Comparison of ENCODE assay signal across 8 cellular contexts in the genomic region with DNA sequence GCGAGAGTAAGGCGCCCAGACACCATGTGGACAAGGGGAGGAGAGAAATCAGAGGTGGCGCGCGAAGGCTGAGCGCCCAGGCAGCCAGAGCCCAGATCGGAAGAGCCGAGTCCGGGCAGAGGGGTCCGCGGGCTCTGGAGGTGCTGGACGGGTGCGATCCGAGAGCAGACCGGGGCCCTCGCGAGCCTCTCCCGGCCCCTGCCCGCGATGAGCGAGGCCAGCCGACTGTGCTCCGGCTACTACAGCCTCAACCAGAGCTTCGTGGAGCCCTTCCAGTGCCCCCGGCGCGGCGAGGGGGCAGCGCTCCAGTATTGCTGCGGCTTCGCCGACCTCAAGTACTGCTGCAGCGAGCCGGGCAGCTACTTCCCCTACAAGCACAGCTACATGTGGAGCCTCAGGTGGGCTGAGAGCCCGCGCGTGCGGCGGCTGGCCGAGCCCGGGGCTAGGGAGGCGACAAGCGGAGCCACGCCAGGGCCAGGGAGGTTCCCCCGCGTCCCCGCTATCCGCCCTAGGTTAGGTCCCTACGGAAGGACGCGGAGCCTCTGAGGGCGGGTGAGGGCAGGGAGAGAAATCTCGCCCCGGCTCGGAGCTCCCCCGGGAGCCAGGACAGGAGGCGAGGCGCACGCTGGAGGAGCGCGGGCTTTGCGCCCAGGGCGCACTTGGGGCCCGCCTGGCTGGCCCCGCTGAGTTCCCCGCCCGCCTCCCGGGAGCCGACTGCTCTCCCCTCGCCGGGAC. TPM values are rescaled to one million over a fixed set of nuclear protein-coding genes. Genes with fewer than 3 reads are reported as not detected.
DNase-seq lines count a peak whose midpoint lies in the region; ATAC-seq, FAIRE-seq and TF ChIP-seq lines count a peak whose summit lies in the region.

A gene (plus strand): TSS at position 87 of the 735 bp plus-strand sequence. CDS start 121 bp downstream, at position 208.

- DNase-seq in Calu3 (peak; percentile 26), hepatic stellate cell (ENCODE audit: low spot score) (peak; percentile 22), small intestine (no peak), cortex of kidney (lab: John Stamatoyannopoulos, UW) (no peak)
- no peak for DNase-seq in activated CD8-positive, alpha-beta memory T cell treated with anti-CD3 and anti-CD28 coated beads, Interleukin-2, amount 10 ng/mL, durations not matched to agents 7 days and 5 days
- no peak for DNase-seq in stimulated activated CD4-positive, alpha-beta T cell treated with anti-CD3 and anti-CD28 coated beads, Interleukin-4, amount 100 ng/mL, for 4 hours

- H3K4me3 ChIP-seq in small intestine (ENCODE audit: low read depth in 1 of 2, low read length in 2 of 2) = no peak within 1 kb of the TSS

- H3K27ac Mint-ChIP-seq in Calu3 (ENCODE audit: unreplicated experiment) = no peak within 1 kb of the TSS
- no peak within 1 kb of the TSS for H3K27ac Mint-ChIP-seq in activated CD8-positive, alpha-beta memory T cell treated with anti-CD3 and anti-CD28 coated beads, Interleukin-2, amount 10 ng/mL, durations not matched to agents 7 days and 5 days
- H3K27ac Mint-ChIP-seq in stimulated activated memory B cell treated with anti-CD40 and anti-IgM and Interleukin-4, amounts not matched to agents 10 μg/mL and 1 μg/mL and 100 μg/mL, for 72 hours = no peak within 1 kb of the TSS

- intact Hi-C loops in Calu3 (cut with micrococcal nuclease; ENCODE audit: unreplicated experiment) = no loop called here

- H3K9me3 Mint-ChIP-seq in Calu3 (ENCODE audit: low read depth, unreplicated experiment) = no peaks in the 10 kb centered on the region
- H3K9me3 Mint-ChIP-seq in activated CD8-positive, alpha-beta memory T cell treated with anti-CD3 and anti-CD28 coated beads, Interleukin-2, amount 10 ng/mL, durations not matched to agents 7 days and 5 days (ENCODE audit: low read depth) = no peaks in the 10 kb centered on the region
- H3K9me3 Mint-ChIP-seq in stimulated activated memory B cell treated with anti-CD40 and anti-IgM and Interleukin-4, amounts not matched to agents 10 μg/mL and 1 μg/mL and 100 μg/mL, for 72 hours = no peaks in the 10 kb centered on the region

- peaks cover 9 to 15% of the 10 kb centered on the region in 2 donors for H3K27me3 ChIP-seq in small intestine (ENCODE audit: control insufficient read depth in 2 of 2, insufficient read depth in 2 of 2, low read length in 2 of 2)

- peak; percentile 43 for ATAC-seq in HG03442 (IDR thresholded peaks at IDR 0.05; ENCODE audit: unreplicated experiment)
- ATAC-seq in activated CD8-positive, alpha-beta memory T cell treated with anti-CD3 and anti-CD28 coated beads, Interleukin-2, amount 10 ng/mL, durations not matched to agents 7 days and 5 days = peak; percentile 53
- ATAC-seq in stimulated activated memory B cell treated with anti-CD40 and anti-IgM and Interleukin-4, amounts not matched to agents 10 μg/mL and 1 μg/mL and 100 μg/mL, for 72 hours = peak; percentile 50

- peaks cover 37% of the 10 kb centered on the region for H3K27me3 Mint-ChIP-seq in Calu3 (ENCODE audit: unreplicated experiment)
- H3K27me3 Mint-ChIP-seq in activated CD8-positive, alpha-beta memory T cell treated with anti-CD3 and anti-CD28 coated beads, Interleukin-2, amount 10 ng/mL, durations not matched to agents 7 days and 5 days = peaks cover 53% of the 10 kb centered on the region
- H3K27me3 Mint-ChIP-seq in stimulated activated memory B cell treated with anti-CD40 and anti-IgM and Interleukin-4, amounts not matched to agents 10 μg/mL and 1 μg/mL and 100 μg/mL, for 72 hours = peaks cover 43% of the 10 kb centered on the region

- FAIRE-seq in small intestine (lab: Jason Lieb, UNC) = no peak

- no peak within 1 kb of the TSS for H3K27ac ChIP-seq in small intestine (ENCODE audit: low read depth in 1 of 2, low read length in 1 of 2)

- H3K36me3 Mint-ChIP-seq in Calu3 (ENCODE audit: insufficient read depth, unreplicated experiment) = no peaks in the 10 kb centered on the region
- H3K36me3 Mint-ChIP-seq in activated CD8-positive, alpha-beta memory T cell treated with anti-CD3 and anti-CD28 coated beads, Interleukin-2, amount 10 ng/mL, durations not matched to agents 7 days and 5 days = no peaks in the 10 kb centered on the region
- H3K36me3 Mint-ChIP-seq in stimulated activated memory B cell treated with anti-CD40 and anti-IgM and Interleukin-4, amounts not matched to agents 10 μg/mL and 1 μg/mL and 100 μg/mL, for 72 hours = no peaks in the 10 kb centered on the region

- no peaks in the 10 kb centered on the region for H3K9me3 ChIP-seq in small intestine (ENCODE audit: control insufficient read depth, low read depth)

- 2 to 5% (median 4%) methylated on average over 57 to 71 of the region's 71 CpGs for WGBS in small intestine, 3 donors

- no peaks in the 10 kb centered on the region for H3K4me1 ChIP-seq in small intestine (ENCODE audit: control insufficient read depth in 2 of 2, insufficient read depth in 1 of 2, low read depth in 1 of 2, low read length in 1 of 2)

- TF ChIP-seq CTCF in Calu3 (IDR thresholded peaks at IDR 0.05; ENCODE audit: unreplicated experiment) = no peak

- CTCF ChIA-PET in Calu3 (lab: Charles Lee) = interaction anchor here (0.6 kb wide), 1 partner anchor 102 kb away, joined by 3 read pairs; no protein-coding TSS in a partner anchor
- CTCF ChIA-PET in activated CD8-positive, alpha-beta memory T cell treated with anti-CD3 and anti-CD28 coated beads, Interleukin-2, amount 10 ng/mL, durations not matched to agents 7 days and 5 days (lab: Charles Lee) = no interaction called here

- peaks cover 18% of the 10 kb centered on the region for H3K4me1 Mint-ChIP-seq in Calu3 (ENCODE audit: low read depth, unreplicated experiment)
- H3K4me1 Mint-ChIP-seq in activated CD8-positive, alpha-beta memory T cell treated with anti-CD3 and anti-CD28 coated beads, Interleukin-2, amount 10 ng/mL, durations not matched to agents 7 days and 5 days = peaks cover 5% of the 10 kb centered on the region
- H3K4me1 Mint-ChIP-seq in stimulated activated memory B cell treated with anti-CD40 and anti-IgM and Interleukin-4, amounts not matched to agents 10 μg/mL and 1 μg/mL and 100 μg/mL, for 72 hours = peaks cover 11% of the 10 kb centered on the region

- H3K4me3 Mint-ChIP-seq in Calu3 (ENCODE audit: low read depth, unreplicated experiment) = peak within 1 kb of the TSS; percentile 66
- H3K4me3 Mint-ChIP-seq in activated CD8-positive, alpha-beta memory T cell treated with anti-CD3 and anti-CD28 coated beads, Interleukin-2, amount 10 ng/mL, durations not matched to agents 7 days and 5 days = peak within 1 kb of the TSS; percentile 16
- H3K4me3 Mint-ChIP-seq in stimulated activated memory B cell treated with anti-CD40 and anti-IgM and Interleukin-4, amounts not matched to agents 10 μg/mL and 1 μg/mL and 100 μg/mL, for 72 hours = peak within 1 kb of the TSS; percentile 50

- no peaks in the 10 kb centered on the region for H3K36me3 ChIP-seq in small intestine (ENCODE audit: control insufficient read depth in 2 of 2, insufficient read depth in 2 of 2, low read length in 2 of 2)

- no TSS peak for BruUV-seq in Calu3 (replicated peaks; lab: Mats Ljungman, UMichigan)

RNA-seq across cellular contexts. Expression of the gene that starts here (rescaled TPM):
- not detected in 2 replicates for total RNA-seq in Calu3 (2022)
- not detected for total RNA-seq in activated CD8-positive, alpha-beta memory T cell treated with anti-CD3 and anti-CD28 coated beads, Interleukin-2, amount 10 ng/mL, durations not matched to agents 7 days and 5 days
- polyA plus RNA-seq in small intestine = under 1 TPM in 1 of 3 donors, not detected in 2; 0.18 TPM

Comparison
In these comparisons a context has a peak if more than half of its experiments do, and no peak if none do; other contexts are left out.
1. Peak in DNase-seq in Calu3; RNA of the gene not detected or under 1 TPM.
2. Peak in ATAC-seq in activated CD8-positive, alpha-beta memory T cell treated with anti-CD3 and anti-CD28 coated beads, Interleukin-2, amount 10 ng/mL, durations not matched to agents 7 days and 5 days; RNA of the gene not detected or under 1 TPM.
3. H3K4me3 Mint-ChIP-seq: peak in every context shown above with its lines; median percentile 66 in Calu3; 50 in stimulated activated memory B cell treated with anti-CD40 and anti-IgM and Interleukin-4, amounts not matched to agents 10 μg/mL and 1 μg/mL and 100 μg/mL, for 72 hours; 16 in activated CD8-positive, alpha-beta memory T cell treated with anti-CD3 and anti-CD28 coated beads, Interleukin-2, amount 10 ng/mL, durations not matched to agents 7 days and 5 days.